ENCODE assay signal across 20 cellular contexts in genomic region chr18:76443519-76444435, GRCh38. TPM values are rescaled to one million over a fixed set of nuclear protein-coding genes. Genes with fewer than 3 reads are reported as not detected.
DNase-seq lines count a peak whose midpoint lies in the region; ATAC-seq and TF ChIP-seq lines count a peak whose summit lies in the region.
"Had no signal": no experiment of that assay in that cellular context is flagged by ENCODE, and none has a peak within 500 bp of the region (broad histone marks: within the 10 kb centered on the region; RNA-seq: fewer than 3 reads in every experiment).

No MANE protein-coding gene starts in this region.

- H3K36me3 Mint-ChIP-seq in CD14-positive monocyte (peaks cover 43 to 84% of the 10 kb centered on the region in 2 donors), HFFc6 (ENCODE audit: low read depth) (peaks cover 24% of the 10 kb centered on the region), endothelial cell (ENCODE audit: low read depth, unreplicated experiment) (peaks cover 13% of the 10 kb centered on the region)

- ATAC-seq in GM19324 (IDR thresholded peaks at IDR 0.05; ENCODE audit: low FRiP score, unreplicated experiment), result no peak
- ATAC-seq: left colon, sciatic nerve, WTC11 had no signal

- peaks cover 44% of the 10 kb centered on the region for H3K4me1 Mint-ChIP-seq in CD14-positive monocyte
- H3K4me1 Mint-ChIP-seq in HFFc6 (ENCODE audit: low read depth), result peaks cover 64% of the 10 kb centered on the region
- peaks cover 46% of the 10 kb centered on the region for H3K4me1 Mint-ChIP-seq in endothelial cell (ENCODE audit: unreplicated experiment)

- H3K27me3 ChIP-seq in sigmoid colon, result no peaks in the 10 kb centered on the region

- peaks cover 0 to 2% (median 0%) of the 10 kb centered on the region in 3 donors for H3K27me3 Mint-ChIP-seq in CD14-positive monocyte (ENCODE audit: low read depth in 3 of 3)
- H3K27me3 Mint-ChIP-seq in HFFc6 (ENCODE audit: insufficient read depth), result peaks cover 4% of the 10 kb centered on the region; the same call in 1 of the 2 replicates
- H3K27me3 Mint-ChIP-seq in endothelial cell (ENCODE audit: unreplicated experiment), result peaks cover 15% of the 10 kb centered on the region

- peaks cover 0 to 5% (median 1%) of the 10 kb centered on the region in 7 donors for H3K9me3 Mint-ChIP-seq in CD14-positive monocyte
- no peaks in the 10 kb centered on the region for H3K9me3 Mint-ChIP-seq in HFFc6
- H3K9me3 Mint-ChIP-seq in endothelial cell (ENCODE audit: unreplicated experiment), result no peaks in the 10 kb centered on the region
- H3K9me3 Mint-ChIP-seq: WTC11 had no signal

- no peaks in the 10 kb centered on the region for H3K9me3 ChIP-seq in sigmoid colon

- peaks cover 0 to 74% (median 45%) of the 10 kb centered on the region in 4 donors for H3K4me1 ChIP-seq in sigmoid colon

- no peak for TF ChIP-seq CTCF in CD14-positive monocyte (IDR thresholded peaks at IDR 0.05)
- TF ChIP-seq CTCF in HFFc6 (IDR thresholded peaks at IDR 0.05), result no peak
- no peak for TF ChIP-seq CTCF in endothelial cell (IDR thresholded peaks at IDR 0.05; ENCODE audit: unreplicated experiment)
- no peak for TF ChIP-seq CTCF in sigmoid colon (IDR thresholded peaks at IDR 0.05)

- intact Hi-C loops in CD14-positive monocyte (cut with micrococcal nuclease) (no loop called here), sigmoid colon (cut with DNase I) (loop anchor here (2.0 kb wide), 1 partner anchor 49 kb away; no protein-coding TSS in a partner anchor)

- H3K4me3 Mint-ChIP-seq in CD14-positive monocyte (no peak overlapping the region), HFFc6 (peak overlapping the region; percentile 82), endothelial cell (ENCODE audit: unreplicated experiment) (peak overlapping the region; percentile 53)
- H3K4me3 Mint-ChIP-seq: WTC11 had no signal

- 88 to 92% methylated on average over 18 of the region's 18 CpGs for WGBS in sigmoid colon, 2 donors

- peak overlapping the region in 2 of 4 donors; percentile 88 to 89 for H3K27ac ChIP-seq in sigmoid colon
- H3K27ac ChIP-seq: C4-2B had no signal

- TF ChIP-seq EP300 in sigmoid colon (IDR thresholded peaks at IDR 0.05), result no peak

- H3K27ac Mint-ChIP-seq in CD14-positive monocyte (peak overlapping the region in 6 of 7 donors; percentile 9 to 70 (median 56)), HFFc6 (peak overlapping the region; percentile 97), endothelial cell (ENCODE audit: unreplicated experiment) (peak overlapping the region; percentile 2)
- H3K27ac Mint-ChIP-seq: WTC11 had no signal

- H3K36me3 ChIP-seq in sigmoid colon, result peaks cover 19 to 30% (median 24%) of the 10 kb centered on the region in 4 donors

- DNase-seq in CD14-positive monocyte (ENCODE audit: low spot score) (no peak), HFFc6 (no peak), endothelial cell (ENCODE audit: low spot score) (no peak), sigmoid colon (peak; percentile 64), NCI-H146 (lab: John Stamatoyannopoulos, UW) (no peak)
- DNase-seq in stimulated activated CD4-positive, alpha-beta T cell treated with anti-CD3 and anti-CD28 coated beads, Interleukin-4, amount 100 ng/mL, for 24 hours, result no peak
- DNase-seq: activated gamma-delta T cell; anterior cingulate cortex; HCEC 1CT; Kasumi-1; left colon; NCI-H1105; NCI-H345; SHP77 treated with DMSO at 0.1 percent for 48 hours; stimulated activated CD4-positive, alpha-beta T cell treated with anti-CD3 and anti-CD28 coated beads, Interleukin-2, amount 100 ng/mL, for 24 hours; T-helper 2 cell had no signal

- no peak overlapping the region for H3K4me3 ChIP-seq in sigmoid colon

- no peak for TF ChIP-seq POLR2A in sigmoid colon (IDR thresholded peaks at IDR 0.05)

RNA-seq across cellular contexts. Expression of gene ZNF516, which starts 51.3 kb away (rescaled TPM):
- 1 to 10 TPM; 5.0 to 8.6 TPM for polyA plus RNA-seq in CD14-positive monocyte
- 10 to 100 TPM; 34.6 to 52.2 (median 42.2) TPM for total RNA-seq in HFFc6 (2021; fragmentation: NEBNext Ultra II Directional; extraction: Animal tissue kit (Norgen Biotek cat#: 25700))
- 83.2 TPM for total RNA-seq in endothelial cell (ENCODE audit: unreplicated experiment)
- total RNA-seq in sigmoid colon, result 10 to 100 TPM; 24.3 to 29.9 (median 26.9) TPM
- 1 to 10 TPM; 2.1 to 6.1 (median 2.4) TPM for polyA plus RNA-seq in sigmoid colon

Comparison
In these comparisons a context has a peak if more than half of its experiments do, and no peak if none do; other contexts are left out.
1. H3K27ac Mint-ChIP-seq: peak in every context shown above with its lines; median percentile 97 in HFFc6; 56 in CD14-positive monocyte; 2 in endothelial cell.
2. H3K4me3 Mint-ChIP-seq: peak in HFFc6 (single experiment) and endothelial cell (single experiment); none in CD14-positive monocyte (0 of 2).